In genomic region chr1:16710656-16711055, GRCh38 we compare ENCODE assay signal across 6 cellular contexts. TPM values are rescaled to one million over a fixed set of nuclear protein-coding genes. Genes with fewer than 3 reads are reported as not detected.
"Had no signal": no experiment of that assay in that cellular context is flagged by ENCODE, and none has a peak within 500 bp of the region (broad histone marks: within the 10 kb centered on the region; RNA-seq: fewer than 3 reads in every experiment).

No MANE protein-coding gene starts in this region.

RNA-seq across cellular contexts. Expression of gene RNU1-4, which starts 29.7 kb away (rescaled TPM):
- polyA plus RNA-seq: adipose tissue, heart right ventricle, lung, ovary, small intestine, stomach had no signal

RNA-seq across cellular contexts. Expression of gene RNU1-3, which starts 43.9 kb away (rescaled TPM):
- polyA plus RNA-seq: adipose tissue, heart right ventricle, lung, ovary, small intestine, stomach had no signal
